Comparison of ENCODE assay signal across 17 cellular contexts in the genomic region with DNA sequence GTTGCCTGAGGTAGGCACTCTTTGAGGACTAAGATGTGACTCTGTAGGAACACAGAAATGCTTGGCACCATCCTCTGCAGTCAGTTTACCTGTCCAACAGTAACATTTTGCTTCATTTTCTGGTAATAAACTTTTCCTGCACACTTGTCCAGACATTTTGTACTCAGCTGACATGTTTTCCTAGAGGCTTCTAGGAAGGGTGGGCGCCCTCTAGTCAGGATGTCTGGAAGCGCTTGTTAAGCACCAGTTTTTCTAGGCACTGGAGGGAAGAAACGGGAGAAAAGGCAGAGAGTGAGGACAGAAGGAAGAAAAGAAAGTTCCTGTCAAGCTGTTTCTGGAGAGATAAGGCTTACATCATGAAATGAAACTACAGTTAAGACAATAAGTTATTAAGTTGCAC. TPM values are rescaled to one million over a fixed set of nuclear protein-coding genes. Genes with fewer than 3 reads are reported as not detected.
A peak's percentile ranks its signal among the peaks of the same experiment; 100 is the strongest.
DNase-seq lines count a peak whose midpoint lies in the region; ATAC-seq and TF ChIP-seq lines count a peak whose summit lies in the region.
"Had no signal": no experiment of that assay in that cellular context is flagged by ENCODE, and none has a peak within 500 bp of the region (broad histone marks: within the 10 kb centered on the region; RNA-seq: fewer than 3 reads in every experiment).

No MANE protein-coding gene starts in this region.

- no peaks in the 10 kb centered on the region for H3K4me1 ChIP-seq in GM23338 (ENCODE audit: insufficient read depth)

- peaks cover 7% of the 10 kb centered on the region; the same call in 1 of the 3 replicates for H3K4me1 Mint-ChIP-seq in GM23338
- no peaks in the 10 kb centered on the region for H3K4me1 Mint-ChIP-seq in stimulated activated memory B cell treated with anti-CD40 and anti-IgM and Interleukin-4, amounts not matched to agents 10 μg/mL and 1 μg/mL and 100 μg/mL, for 72 hours
- no peaks in the 10 kb centered on the region for H3K4me1 Mint-ChIP-seq in effector memory CD8-positive, alpha-beta T cell (ENCODE audit: low read depth in 2 of 2)
- H3K4me1 Mint-ChIP-seq: natural killer cell; stimulated activated naive CD8-positive, alpha-beta T cell treated with anti-CD3 and anti-CD28 coated beads, Interleukin-15, amount 100 ng/mL, for 72 hours had no signal

- in situ Hi-C loops in SK-MEL-5 (cut with HindIII; ENCODE audit: low pct_unique_long_range_greater_than_20kb, low sequenced_read_pairs): no loop called here

- no peaks in the 10 kb centered on the region for H3F3A ChIP-seq in GM23338 (replicated peaks; ENCODE audit: low read depth)

- peaks cover 9% of the 10 kb centered on the region; the same call in 1 of the 2 replicates for H3K9me2 ChIP-seq in GM23338 (ENCODE audit: insufficient read depth)

- no peaks in the 10 kb centered on the region for H3K27me3 ChIP-seq in GM23338 (ENCODE audit: insufficient read depth)

- no peak overlapping the region for H3K27ac ChIP-seq in GM23338 (ENCODE audit: low read depth)

- no peak overlapping the region for H3K27ac Mint-ChIP-seq in GM23338
- no peak overlapping the region for H3K27ac Mint-ChIP-seq in stimulated activated memory B cell treated with anti-CD40 and anti-IgM and Interleukin-4, amounts not matched to agents 10 μg/mL and 1 μg/mL and 100 μg/mL, for 72 hours
- no peak overlapping the region for H3K27ac Mint-ChIP-seq in effector memory CD8-positive, alpha-beta T cell
- H3K27ac Mint-ChIP-seq: activated T-helper 1 cell treated with anti-CD3 and anti-CD28 coated beads, Interleukin-12 subunit alpha, Interleukin-12 subunit beta, Interleukin-2, Interleukin-4 antibody, amounts not matched to agents 30 ng/mL and 10 ng/mL and 1 ng/mL, durations not matched to agents 14 hours and 24 hours and 36 hours; natural killer cell; stimulated activated naive CD8-positive, alpha-beta T cell treated with anti-CD3 and anti-CD28 coated beads, Interleukin-15, amount 100 ng/mL, for 72 hours had no signal

- H3K4me3 Mint-ChIP-seq in GM23338: no peak overlapping the region
- no peak overlapping the region for H3K4me3 Mint-ChIP-seq in stimulated activated memory B cell treated with anti-CD40 and anti-IgM and Interleukin-4, amounts not matched to agents 10 μg/mL and 1 μg/mL and 100 μg/mL, for 72 hours
- no peak overlapping the region for H3K4me3 Mint-ChIP-seq in effector memory CD8-positive, alpha-beta T cell
- H3K4me3 Mint-ChIP-seq: activated T-helper 1 cell treated with anti-CD3 and anti-CD28 coated beads, Interleukin-12 subunit alpha, Interleukin-12 subunit beta, Interleukin-2, Interleukin-4 antibody, amounts not matched to agents 30 ng/mL and 10 ng/mL and 1 ng/mL, durations not matched to agents 14 hours and 24 hours and 36 hours; natural killer cell; stimulated activated naive CD8-positive, alpha-beta T cell treated with anti-CD3 and anti-CD28 coated beads, Interleukin-15, amount 100 ng/mL, for 72 hours had no signal

- peaks cover 4% of the 10 kb centered on the region for H3K27me3 Mint-ChIP-seq in GM23338 (ENCODE audit: insufficient read depth, low read depth, poor library complexity)
- H3K27me3 Mint-ChIP-seq in stimulated activated memory B cell treated with anti-CD40 and anti-IgM and Interleukin-4, amounts not matched to agents 10 μg/mL and 1 μg/mL and 100 μg/mL, for 72 hours: peaks cover 8% of the 10 kb centered on the region
- H3K27me3 Mint-ChIP-seq in effector memory CD8-positive, alpha-beta T cell: peaks cover 12 to 15% of the 10 kb centered on the region in 2 donors
- H3K27me3 Mint-ChIP-seq: stimulated activated naive CD8-positive, alpha-beta T cell treated with anti-CD3 and anti-CD28 coated beads, Interleukin-15, amount 100 ng/mL, for 72 hours had no signal

- no peak overlapping the region for H3K4me3 ChIP-seq in GM23338
- no peak overlapping the region for H3K4me3 ChIP-seq in fibroblast of the aortic adventitia (ENCODE audit: low read depth, low read length)

- no peaks in the 10 kb centered on the region for H3K36me3 ChIP-seq in GM23338 (ENCODE audit: insufficient read depth)

- peak; percentile 50 for ATAC-seq in GM23338
- ATAC-seq in stimulated activated memory B cell treated with anti-CD40 and anti-IgM and Interleukin-4, amounts not matched to agents 10 μg/mL and 1 μg/mL and 100 μg/mL, for 72 hours: no peak
- ATAC-seq in effector memory CD8-positive, alpha-beta T cell (replicated peaks): no peak
- ATAC-seq: left cardiac atrium; natural killer cell; stimulated activated naive CD8-positive, alpha-beta T cell treated with anti-CD3 and anti-CD28 coated beads, Interleukin-15, amount 100 ng/mL, for 72 hours had no signal

- peak overlapping the region; percentile 94 for H2AFZ ChIP-seq in GM23338

- H3K79me2 ChIP-seq in GM23338 (replicated peaks; ENCODE audit: insufficient read depth): no peaks in the 10 kb centered on the region

- no peaks in the 10 kb centered on the region for H4K20me1 ChIP-seq in GM23338 (replicated peaks; ENCODE audit: insufficient read depth)

- DNase-seq in AG09319 (ENCODE audit: extremely low read depth, low read depth): no peak
- DNase-seq in GM23338 (ENCODE audit: low spot score): peak; percentile 53
- DNase-seq in SK-MEL-5 (ENCODE audit: low read depth, low spot score): peak; percentile 21
- no peak for DNase-seq in fibroblast of the aortic adventitia (ENCODE audit: low read depth)
- no peak for DNase-seq in RPMI8226
- no peak for DNase-seq in effector memory CD8-positive, alpha-beta T cell
- DNase-seq in activated T-cell treated with anti-CD3 and anti-CD28 coated beads for 4 hours: no peak
- DNase-seq: activated CD4-positive, alpha-beta T cell treated with anti-CD3 and anti-CD28 coated beads, Interleukin-2, amount 50 U/mL, for 1 hour; GF-D8; glutamatergic neuron; Karpas-422; left cardiac atrium; natural killer cell; NCI-H2029 treated with DMSO at 0.1 percent for 48 hours; stimulated activated naive CD8-positive, alpha-beta T cell treated with anti-CD3 and anti-CD28 coated beads, Interleukin-15, amount 100 ng/mL, for 72 hours had no signal

- H3K4me2 ChIP-seq in GM23338: no peak overlapping the region

- no peaks in the 10 kb centered on the region for H3K36me3 Mint-ChIP-seq in GM23338 (ENCODE audit: low read depth)
- no peaks in the 10 kb centered on the region for H3K36me3 Mint-ChIP-seq in stimulated activated memory B cell treated with anti-CD40 and anti-IgM and Interleukin-4, amounts not matched to agents 10 μg/mL and 1 μg/mL and 100 μg/mL, for 72 hours
- H3K36me3 Mint-ChIP-seq in effector memory CD8-positive, alpha-beta T cell (ENCODE audit: insufficient read depth): no peaks in the 10 kb centered on the region
- H3K36me3 Mint-ChIP-seq: natural killer cell had no signal

- TF ChIP-seq CTCF in AG09319 (IDR thresholded peaks at IDR 0.05; ENCODE audit: low read depth, low read length) (peak; percentile 13), GM23338 (conservative IDR thresholded peaks at IDR 0.05; ENCODE audit: low read depth in 2 of 2) (peak; percentile 71 to 78), fibroblast of the aortic adventitia (IDR thresholded peaks at IDR 0.05; ENCODE audit: insufficient read depth, low read length) (peak; percentile 20)

- no peaks in the 10 kb centered on the region for H3K9me3 Mint-ChIP-seq in GM23338
- H3K9me3 Mint-ChIP-seq in stimulated activated memory B cell treated with anti-CD40 and anti-IgM and Interleukin-4, amounts not matched to agents 10 μg/mL and 1 μg/mL and 100 μg/mL, for 72 hours: no peaks in the 10 kb centered on the region
- H3K9me3 Mint-ChIP-seq in effector memory CD8-positive, alpha-beta T cell: no peaks in the 10 kb centered on the region
- H3K9me3 Mint-ChIP-seq: activated T-helper 1 cell treated with anti-CD3 and anti-CD28 coated beads, Interleukin-12 subunit alpha, Interleukin-12 subunit beta, Interleukin-2, Interleukin-4 antibody, amounts not matched to agents 30 ng/mL and 10 ng/mL and 1 ng/mL, durations not matched to agents 14 hours and 24 hours and 36 hours; natural killer cell; stimulated activated naive CD8-positive, alpha-beta T cell treated with anti-CD3 and anti-CD28 coated beads, Interleukin-15, amount 100 ng/mL, for 72 hours had no signal

TF ChIP-seq in GM23338, 12 proteins besides CTCF, POLR2A, EP300 and RAD21 (continues in another document):
- no peak for TF ChIP-seq NANOG (IDR thresholded peaks at IDR 0.05; ENCODE audit: borderline replicate concordance)
- TF ChIP-seq EZH2 (IDR thresholded peaks at IDR 0.05; ENCODE audit: low read depth, unreplicated experiment): no peak
- TF ChIP-seq STAT1 (IDR thresholded peaks at IDR 0.05; ENCODE audit: unreplicated experiment): no peak
- TF ChIP-seq, protein P1, sequence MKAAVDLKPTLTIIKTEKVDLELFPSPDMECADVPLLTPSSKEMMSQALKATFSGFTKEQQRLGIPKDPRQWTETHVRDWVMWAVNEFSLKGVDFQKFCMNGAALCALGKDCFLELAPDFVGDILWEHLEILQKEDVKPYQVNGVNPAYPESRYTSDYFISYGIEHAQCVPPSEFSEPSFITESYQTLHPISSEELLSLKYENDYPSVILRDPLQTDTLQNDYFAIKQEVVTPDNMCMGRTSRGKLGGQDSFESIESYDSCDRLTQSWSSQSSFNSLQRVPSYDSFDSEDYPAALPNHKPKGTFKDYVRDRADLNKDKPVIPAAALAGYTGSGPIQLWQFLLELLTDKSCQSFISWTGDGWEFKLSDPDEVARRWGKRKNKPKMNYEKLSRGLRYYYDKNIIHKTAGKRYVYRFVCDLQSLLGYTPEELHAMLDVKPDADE (IDR thresholded peaks at IDR 0.05): no peak
- TF ChIP-seq CREB1 (CRISPR knock-in tag; IDR thresholded peaks at IDR 0.05; ENCODE audit: low read depth): no peak
- TF ChIP-seq ZNF114 (CRISPR knock-in tag; IDR thresholded peaks at IDR 0.05): no peak

RNA-seq across cellular contexts. Expression of gene TNFRSF21, which starts 42.5 kb away (rescaled TPM):
- total RNA-seq in GM23338 (2014; rRNA removed; shearing (Covaris generic)): 48.1 and 48.5 TPM in 2 replicates
- 22.1 and 22.8 TPM in 2 replicates for polyA plus RNA-seq in GM23338 (2016; fragmentation: Nextera tagmentation; extraction: Ambion mirVana)
- total RNA-seq in SK-MEL-5 (2014; rRNA removed; shearing (Covaris generic)): 15.0 and 17.1 TPM in 2 replicates
- polyA plus RNA-seq in SK-MEL-5 (2015; cell fraction: cytosol; rRNA removed): 60.1 and 72.7 TPM in 2 replicates
- polyA plus RNA-seq in SK-MEL-5 (2015; cell fraction: nucleus; rRNA removed): 12.4 and 12.6 TPM in 2 replicates
- 13.8 and 17.7 TPM in 2 replicates for total RNA-seq in fibroblast of the aortic adventitia (ENCODE audit: low replicate concordance)

Comparison
In these comparisons a context has a peak if more than half of its experiments do, and no peak if none do; other contexts are left out.
1. DNase-seq: peak in GM23338 (single experiment) and SK-MEL-5 (single experiment); none in AG09319 (single experiment), fibroblast of the aortic adventitia (single experiment), RPMI8226 (single experiment), effector memory CD8-positive, alpha-beta T cell (0 of 3) and activated T-cell treated with anti-CD3 and anti-CD28 coated beads for 4 hours (single experiment).
2. CTCF ChIP-seq: peak in every context shown above with its lines; median percentile 74 in GM23338; 20 in fibroblast of the aortic adventitia; 13 in AG09319.